In genomic region chr10:70432101-70432500, GRCh38 we compare ENCODE assay signal across 15 cellular contexts. TPM values are rescaled to one million over a fixed set of nuclear protein-coding genes. Genes with fewer than 3 reads are reported as not detected.
DNase-seq lines count a peak whose midpoint lies in the region; ATAC-seq, FAIRE-seq and TF ChIP-seq lines count a peak whose summit lies in the region.
"Had no signal": no experiment of that assay in that cellular context is flagged by ENCODE, and none has a peak within 500 bp of the region (broad histone marks: within the 10 kb centered on the region; RNA-seq: fewer than 3 reads in every experiment).

No MANE protein-coding gene starts in this region.

- TF ChIP-seq CTCF in CD4-positive, alpha-beta T cell (IDR thresholded peaks at IDR 0.05) = no peak
- TF ChIP-seq CTCF in heart left ventricle (IDR thresholded peaks at IDR 0.05) = no peak

- no peak for DNase-seq in CD4-positive, alpha-beta T cell
- DNase-seq in T-cell (peak in 1 of 34 experiments; percentile 23), heart left ventricle (peak in 4 of 5 donors; percentile 61 to 75 (median 70)), SKM-1 (lab: John Stamatoyannopoulos, UW; ENCODE audit: unreplicated experiment) (no peak), HTR-8/SVneo (ENCODE audit: insufficient read length, low spot score) (no peak)
- DNase-seq: activated CD4-positive, alpha-beta T cell treated with anti-CD3 and anti-CD28 coated beads for 36 hours; Calu3; NCI-H2029 had no signal

- CTCF ChIA-PET in CD4-positive, alpha-beta T cell (lab: Charles Lee) = no interaction called here
- CTCF ChIA-PET in T-cell (lab: Charles Lee) = no interaction called here

- POLR2A ChIA-PET in CD4-positive, alpha-beta T cell (lab: Charles Lee) = interaction anchor here (1.3 to 1.8 kb wide), 5 partner anchors 9 to 262 kb away, joined by 3 to 13 read pairs (median 3); partner anchors contain the start of genes EIF4EBP2 and SAR1A
- POLR2A ChIA-PET in T-cell (lab: Charles Lee) = interaction anchor here in 1 of 2 donors (1.3 kb wide), 1 partner anchor 26 kb away, joined by 3 read pairs; no protein-coding TSS in a partner anchor

- no peak for TF ChIP-seq POLR2A in heart left ventricle (IDR thresholded peaks at IDR 0.05)

- H3K36me3 Mint-ChIP-seq in CD4-positive, alpha-beta T cell (ENCODE audit: low read depth) = peaks cover 19% of the 10 kb centered on the region
- H3K36me3 Mint-ChIP-seq in T-cell = peaks cover 6% of the 10 kb centered on the region

- FAIRE-seq in HTR-8/SVneo (lab: Jason Lieb, UNC) = no peak
- FAIRE-seq: GM12891, islet of Langerhans had no signal

- H3K9ac ChIP-seq in rectal smooth muscle tissue (ENCODE audit: low read length) = no peak overlapping the region

- H3K27ac ChIP-seq in CD4-positive, alpha-beta T cell (ENCODE audit: low read depth, low read length) = no peak overlapping the region
- peak overlapping the region; percentile 29 to 95 (median 84) for H3K27ac ChIP-seq in heart left ventricle
- peak overlapping the region; percentile 80 for H3K27ac ChIP-seq in rectal smooth muscle tissue (ENCODE audit: low read depth, low read length)
- H3K27ac ChIP-seq: epithelial cell of prostate, prostate gland had no signal

- WGBS in heart left ventricle, 4 donors = 48 to 82% (median 52%) methylated on average over 1 to 4 of the region's 4 CpGs

- H3K4me1 Mint-ChIP-seq in CD4-positive, alpha-beta T cell (ENCODE audit: low read depth) = peaks cover 42% of the 10 kb centered on the region
- peaks cover 34 to 41% (median 36%) of the 10 kb centered on the region in 3 donors for H3K4me1 Mint-ChIP-seq in T-cell

- no peaks in the 10 kb centered on the region for H3K27me3 Mint-ChIP-seq in CD4-positive, alpha-beta T cell
- H3K27me3 Mint-ChIP-seq in T-cell = no peaks in the 10 kb centered on the region
- H3K27me3 Mint-ChIP-seq: activated CD4-positive, alpha-beta T cell treated with anti-CD3 and anti-CD28 coated beads for 36 hours had no signal

- H3K27ac Mint-ChIP-seq in CD4-positive, alpha-beta T cell = peak overlapping the region; percentile 57
- H3K27ac Mint-ChIP-seq in T-cell = peak overlapping the region; percentile 91 to 97

- H3K9me3 ChIP-seq in CD4-positive, alpha-beta T cell (ENCODE audit: control insufficient read depth, low read length) = no peaks in the 10 kb centered on the region
- no peaks in the 10 kb centered on the region for H3K9me3 ChIP-seq in heart left ventricle
- H3K9me3 ChIP-seq: prostate gland had no signal

- H3K9me3 Mint-ChIP-seq in CD4-positive, alpha-beta T cell = no peaks in the 10 kb centered on the region
- H3K9me3 Mint-ChIP-seq in T-cell = no peaks in the 10 kb centered on the region

- peaks cover 4 to 56% (median 41%) of the 10 kb centered on the region in 12 donors for H3K4me1 ChIP-seq in heart left ventricle
- peaks cover 21% of the 10 kb centered on the region for H3K4me1 ChIP-seq in rectal smooth muscle tissue (ENCODE audit: control insufficient read depth, insufficient read depth, low read length)
- H3K4me1 ChIP-seq: prostate gland had no signal

- ATAC-seq in CD4-positive, alpha-beta T cell (ENCODE audit: poor library complexity) = no peak
- ATAC-seq in T-cell (replicated peaks in 1 of 4) (no peak), heart left ventricle (peak; percentile 28 to 74 (median 49)), GM19397 (IDR thresholded peaks at IDR 0.05; ENCODE audit: unreplicated experiment) (no peak), HG03139 (IDR thresholded peaks at IDR 0.05; ENCODE audit: unreplicated experiment) (no peak)
- ATAC-seq: activated CD4-positive, alpha-beta T cell treated with anti-CD3 and anti-CD28 coated beads for 36 hours had no signal

- peak overlapping the region; percentile 76 for H3K4me3 Mint-ChIP-seq in CD4-positive, alpha-beta T cell
- peak overlapping the region in 2 of 3 donors; percentile 78 to 80 for H3K4me3 Mint-ChIP-seq in T-cell
- H3K4me3 Mint-ChIP-seq: activated CD4-positive, alpha-beta T cell treated with anti-CD3 and anti-CD28 coated beads for 36 hours had no signal

- H3K27me3 ChIP-seq in CD4-positive, alpha-beta T cell (ENCODE audit: control insufficient read depth, insufficient read depth, low read length) = no peaks in the 10 kb centered on the region
- H3K27me3 ChIP-seq in heart left ventricle (no peaks in the 10 kb centered on the region), rectal smooth muscle tissue (ENCODE audit: control insufficient read depth, insufficient read depth, low read length) (no peaks in the 10 kb centered on the region)

- H3K36me3 ChIP-seq in heart left ventricle (peaks cover 0 to 29% (median 23%) of the 10 kb centered on the region in 9 donors), rectal smooth muscle tissue (ENCODE audit: control insufficient read depth, insufficient read depth, low read length) (peaks cover 8% of the 10 kb centered on the region)
- H3K36me3 ChIP-seq: prostate gland had no signal

- H3K4me3 ChIP-seq in heart left ventricle (peak overlapping the region in 5 of 12 donors; percentile 3 to 41 (median 25)), rectal smooth muscle tissue (ENCODE audit: low read length) (no peak overlapping the region)
- H3K4me3 ChIP-seq: prostate gland had no signal

- intact Hi-C loops in CD4-positive, alpha-beta T cell (cut with DNase I, micrococcal nuclease) = no loop called here
- intact Hi-C loops in heart left ventricle (cut with DNase I) = no loop called here

RNA-seq across cellular contexts. Expression of gene NODAL, which starts 9.4 kb away (rescaled TPM):
- total RNA-seq in CD4-positive, alpha-beta T cell = not detected
- total RNA-seq in T-cell (not detected), heart left ventricle (under 1 TPM in 2 of 9 donors, not detected in 7; 0.22 to 0.37 TPM)
- not detected for polyA plus RNA-seq in heart left ventricle
- total RNA-seq: activated CD4-positive, alpha-beta T cell treated with anti-CD3 and anti-CD28 coated beads for 36 hours; Calu3; prostate gland had no signal

RNA-seq across cellular contexts. Expression of gene EIF4EBP2, which starts 28.2 kb away (rescaled TPM):
- 10 to 100 TPM; 21.4 to 22.6 TPM for total RNA-seq in CD4-positive, alpha-beta T cell
- total RNA-seq in T-cell (10 to 100 TPM; 39.9 to 47.7 (median 42.6) TPM), heart left ventricle (100 to 1,000 TPM in 1 of 9 donors, 10 to 100 TPM in 8; 78.3 to 150 (median 89.7) TPM)
- 10 to 100 TPM; 20.6 to 41.8 TPM for polyA plus RNA-seq in heart left ventricle

RNA-seq across cellular contexts. Expression of gene PALD1, which starts 46.5 kb away (rescaled TPM):
- under 1 TPM; 0.36 to 0.44 TPM for total RNA-seq in CD4-positive, alpha-beta T cell
- total RNA-seq in T-cell (under 1 TPM; 0.10 to 0.38 (median 0.13) TPM), heart left ventricle (10 to 100 TPM in 1 of 9 donors, 1 to 10 TPM in 8; 3.2 to 12.3 (median 6.7) TPM)
- 1 to 10 TPM; 2.7 to 4.7 TPM for polyA plus RNA-seq in heart left ventricle

RNA-seq across cellular contexts. Expression of gene LRRC20, which starts 49.7 kb away (rescaled TPM):
- 1 to 10 TPM; 1.6 to 1.8 TPM for total RNA-seq in CD4-positive, alpha-beta T cell
- 1 to 10 TPM; 2.5 to 3.9 (median 3.7) TPM for total RNA-seq in T-cell
- 10 to 100 TPM; 32.7 to 92.2 (median 60.2) TPM for total RNA-seq in heart left ventricle
- polyA plus RNA-seq in heart left ventricle = 10 to 100 TPM; 24.8 to 28.4 TPM

Comparison
In these comparisons a context has a peak if more than half of its experiments do, and no peak if none do; other contexts are left out.
1. ATAC-seq: peak in heart left ventricle (4 of 4); none in CD4-positive, alpha-beta T cell (single experiment), T-cell (0 of 4), GM19397 (single experiment) and HG03139 (single experiment).
2. DNase-seq: peak in heart left ventricle (4 of 5); none in CD4-positive, alpha-beta T cell (0 of 10), SKM-1 (single experiment) and HTR-8/SVneo (single experiment).